Comparison of ENCODE assay signal across 1 cellular context in the genomic region with DNA sequence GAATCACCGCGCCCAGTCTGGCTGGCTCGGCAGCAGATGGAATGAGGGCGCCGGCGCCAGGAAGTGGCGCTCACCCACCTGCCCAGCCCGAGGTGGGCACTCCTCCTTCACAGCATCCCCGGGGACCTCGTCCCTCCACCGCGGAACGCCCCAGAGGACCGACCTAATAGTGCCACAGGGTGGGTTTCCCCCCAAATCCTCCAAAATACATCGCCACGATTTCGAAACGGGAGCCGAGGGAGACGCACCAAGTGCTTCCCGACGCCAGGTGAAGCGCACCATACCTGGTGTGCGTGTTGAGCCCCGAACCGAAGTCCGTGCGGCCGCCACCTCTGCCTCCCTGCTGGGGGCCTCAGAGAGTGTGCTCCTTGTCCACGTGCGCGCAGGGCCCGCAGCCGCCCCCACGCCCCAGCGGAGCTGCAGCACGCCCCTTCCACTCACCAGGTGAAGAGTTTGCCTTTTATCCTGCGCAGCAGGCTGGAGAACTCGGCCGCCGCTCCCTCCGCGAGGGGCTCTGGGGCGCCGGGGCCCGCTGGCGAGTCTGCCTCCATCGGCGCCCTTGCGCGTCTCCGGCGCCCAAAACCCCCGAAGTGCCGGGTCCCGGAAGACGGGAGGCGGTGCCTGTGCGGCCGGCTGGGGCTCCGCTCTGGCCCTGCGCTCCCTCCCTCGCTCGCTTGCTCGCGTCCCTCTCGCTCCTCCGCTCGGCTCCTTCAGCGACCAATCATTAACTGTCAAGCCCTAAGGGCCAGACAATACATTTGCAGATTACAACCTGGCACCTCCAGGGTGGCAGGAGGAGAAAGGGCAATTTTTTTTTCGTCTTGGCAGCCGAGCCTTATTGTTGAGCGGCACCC.
A peak's percentile ranks its signal among the peaks of the same experiment; 100 is the strongest.
TF ChIP-seq lines count a peak whose summit lies in the region.

A gene with protein sequence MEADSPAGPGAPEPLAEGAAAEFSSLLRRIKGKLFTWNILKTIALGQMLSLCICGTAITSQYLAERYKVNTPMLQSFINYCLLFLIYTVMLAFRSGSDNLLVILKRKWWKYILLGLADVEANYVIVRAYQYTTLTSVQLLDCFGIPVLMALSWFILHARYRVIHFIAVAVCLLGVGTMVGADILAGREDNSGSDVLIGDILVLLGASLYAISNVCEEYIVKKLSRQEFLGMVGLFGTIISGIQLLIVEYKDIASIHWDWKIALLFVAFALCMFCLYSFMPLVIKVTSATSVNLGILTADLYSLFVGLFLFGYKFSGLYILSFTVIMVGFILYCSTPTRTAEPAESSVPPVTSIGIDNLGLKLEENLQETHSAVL (minus strand): TSS at position 571 of the 854 bp plus-strand sequence. CDS start 20 bp downstream, at position 551.

TF ChIP-seq in GM12878, 131 proteins besides CTCF, POLR2A, EP300 and RAD21 (continued from another document and continues in another):
- TF ChIP-seq, protein P1, sequence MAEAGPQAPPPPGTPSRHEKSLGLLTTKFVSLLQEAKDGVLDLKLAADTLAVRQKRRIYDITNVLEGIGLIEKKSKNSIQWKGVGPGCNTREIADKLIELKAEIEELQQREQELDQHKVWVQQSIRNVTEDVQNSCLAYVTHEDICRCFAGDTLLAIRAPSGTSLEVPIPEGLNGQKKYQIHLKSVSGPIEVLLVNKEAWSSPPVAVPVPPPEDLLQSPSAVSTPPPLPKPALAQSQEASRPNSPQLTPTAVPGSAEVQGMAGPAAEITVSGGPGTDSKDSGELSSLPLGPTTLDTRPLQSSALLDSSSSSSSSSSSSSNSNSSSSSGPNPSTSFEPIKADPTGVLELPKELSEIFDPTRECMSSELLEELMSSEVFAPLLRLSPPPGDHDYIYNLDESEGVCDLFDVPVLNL (IDR thresholded peaks at IDR 0.05; ENCODE audit: low read depth, low read length): no peak
- TF ChIP-seq ZNF274 (IDR thresholded peaks at IDR 0.05; ENCODE audit: insufficient read depth, insufficient read length) (no peak), GATAD2B (conservative IDR thresholded peaks at IDR 0.05; ENCODE audit: low read depth) (peak; percentile 83), ZNF24 (IDR thresholded peaks at IDR 0.05) (no peak), ZNF384 (IDR thresholded peaks at IDR 0.05; ENCODE audit: borderline replicate concordance, low read depth, low read length) (no peak), SMARCA5 (IDR thresholded peaks at IDR 0.05) (peak; percentile 55), ZNF622 (IDR thresholded peaks at IDR 0.05) (no peak), LARP7 (IDR thresholded peaks at IDR 0.05) (peak; percentile 92), RBBP5 (conservative IDR thresholded peaks at IDR 0.05) (0 out of 2 replicates have a peak, but pooled peaks have one; percentile 10), STAT3 (IDR thresholded peaks at IDR 0.05; ENCODE audit: low read depth, low read length) (no peak), TBL1XR1 (IDR thresholded peaks at IDR 0.05; ENCODE audit: low read depth, low read length) (no peak), STAT1 (conservative IDR thresholded peaks at IDR 0.05) (0 out of 2 replicates have a peak, but pooled peaks have one; percentile 37), ZNF207 (IDR thresholded peaks at IDR 0.05; ENCODE audit: borderline replicate concordance) (peak; percentile 19; the same call in 1 of the 2 replicates), HDGF (IDR thresholded peaks at IDR 0.05) (no peak; the same call in 1 of the 2 replicates), RAD51 (IDR thresholded peaks at IDR 0.05) (no peak), NBN (IDR thresholded peaks at IDR 0.05) (no peak), SUPT20H (IDR thresholded peaks at IDR 0.05; ENCODE audit: borderline replicate concordance, control insufficient read depth, low read depth, low read length) (no peak), TCF3 (IDR thresholded peaks at IDR 0.05; ENCODE audit: borderline replicate concordance, insufficient read depth, low read depth, low read length) (0 out of 2 replicates have a peak, but pooled peaks have one; percentile 52), CHD4 (IDR thresholded peaks at IDR 0.05) (no peak), NRF1 (conservative IDR thresholded peaks at IDR 0.05; ENCODE audit: low read depth, low read length) (no peak), EED (IDR thresholded peaks at IDR 0.05; ENCODE audit: low read depth) (peak; percentile 16; the same call in 1 of the 2 replicates), IKZF2 (IDR thresholded peaks at IDR 0.05) (no peak; a peak in 1 of 4 replicates), MEF2B (IDR thresholded peaks at IDR 0.05; ENCODE audit: partially characterized antibody, poor library complexity, severe bottlenecking) (peak; percentile 57), ESRRA (IDR thresholded peaks at IDR 0.05; ENCODE audit: low read length) (no peak), ASH2L (IDR thresholded peaks at IDR 0.05; ENCODE audit: borderline replicate concordance, low read depth) (peak; percentile 72; the same call in 1 of the 2 replicates)
- TF ChIP-seq, protein P2, sequence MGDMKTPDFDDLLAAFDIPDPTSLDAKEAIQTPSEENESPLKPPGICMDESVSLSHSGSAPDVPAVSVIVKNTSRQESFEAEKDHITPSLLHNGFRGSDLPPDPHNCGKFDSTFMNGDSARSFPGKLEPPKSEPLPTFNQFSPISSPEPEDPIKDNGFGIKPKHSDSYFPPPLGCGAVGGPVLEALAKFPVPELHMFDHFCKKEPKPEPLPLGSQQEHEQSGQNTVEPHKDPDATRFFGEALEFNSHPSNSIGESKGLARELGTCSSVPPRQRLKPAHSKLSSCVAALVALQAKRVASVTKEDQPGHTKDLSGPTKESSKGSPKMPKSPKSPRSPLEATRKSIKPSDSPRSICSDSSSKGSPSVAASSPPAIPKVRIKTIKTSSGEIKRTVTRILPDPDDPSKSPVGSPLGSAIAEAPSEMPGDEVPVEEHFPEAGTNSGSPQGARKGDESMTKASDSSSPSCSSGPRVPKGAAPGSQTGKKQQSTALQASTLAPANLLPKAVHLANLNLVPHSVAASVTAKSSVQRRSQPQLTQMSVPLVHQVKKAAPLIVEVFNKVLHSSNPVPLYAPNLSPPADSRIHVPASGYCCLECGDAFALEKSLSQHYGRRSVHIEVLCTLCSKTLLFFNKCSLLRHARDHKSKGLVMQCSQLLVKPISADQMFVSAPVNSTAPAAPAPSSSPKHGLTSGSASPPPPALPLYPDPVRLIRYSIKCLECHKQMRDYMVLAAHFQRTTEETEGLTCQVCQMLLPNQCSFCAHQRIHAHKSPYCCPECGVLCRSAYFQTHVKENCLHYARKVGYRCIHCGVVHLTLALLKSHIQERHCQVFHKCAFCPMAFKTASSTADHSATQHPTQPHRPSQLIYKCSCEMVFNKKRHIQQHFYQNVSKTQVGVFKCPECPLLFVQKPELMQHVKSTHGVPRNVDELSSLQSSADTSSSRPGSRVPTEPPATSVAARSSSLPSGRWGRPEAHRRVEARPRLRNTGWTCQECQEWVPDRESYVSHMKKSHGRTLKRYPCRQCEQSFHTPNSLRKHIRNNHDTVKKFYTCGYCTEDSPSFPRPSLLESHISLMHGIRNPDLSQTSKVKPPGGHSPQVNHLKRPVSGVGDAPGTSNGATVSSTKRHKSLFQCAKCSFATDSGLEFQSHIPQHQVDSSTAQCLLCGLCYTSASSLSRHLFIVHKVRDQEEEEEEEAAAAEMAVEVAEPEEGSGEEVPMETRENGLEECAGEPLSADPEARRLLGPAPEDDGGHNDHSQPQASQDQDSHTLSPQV (IDR thresholded peaks at IDR 0.05): no peak
- TF ChIP-seq, protein P3, sequence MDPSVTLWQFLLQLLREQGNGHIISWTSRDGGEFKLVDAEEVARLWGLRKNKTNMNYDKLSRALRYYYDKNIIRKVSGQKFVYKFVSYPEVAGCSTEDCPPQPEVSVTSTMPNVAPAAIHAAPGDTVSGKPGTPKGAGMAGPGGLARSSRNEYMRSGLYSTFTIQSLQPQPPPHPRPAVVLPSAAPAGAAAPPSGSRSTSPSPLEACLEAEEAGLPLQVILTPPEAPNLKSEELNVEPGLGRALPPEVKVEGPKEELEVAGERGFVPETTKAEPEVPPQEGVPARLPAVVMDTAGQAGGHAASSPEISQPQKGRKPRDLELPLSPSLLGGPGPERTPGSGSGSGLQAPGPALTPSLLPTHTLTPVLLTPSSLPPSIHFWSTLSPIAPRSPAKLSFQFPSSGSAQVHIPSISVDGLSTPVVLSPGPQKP (IDR thresholded peaks at IDR 0.05; ENCODE audit: low read depth, low read length): no peak; the same call in 1 of the 2 replicates
- TF ChIP-seq, protein P4, sequence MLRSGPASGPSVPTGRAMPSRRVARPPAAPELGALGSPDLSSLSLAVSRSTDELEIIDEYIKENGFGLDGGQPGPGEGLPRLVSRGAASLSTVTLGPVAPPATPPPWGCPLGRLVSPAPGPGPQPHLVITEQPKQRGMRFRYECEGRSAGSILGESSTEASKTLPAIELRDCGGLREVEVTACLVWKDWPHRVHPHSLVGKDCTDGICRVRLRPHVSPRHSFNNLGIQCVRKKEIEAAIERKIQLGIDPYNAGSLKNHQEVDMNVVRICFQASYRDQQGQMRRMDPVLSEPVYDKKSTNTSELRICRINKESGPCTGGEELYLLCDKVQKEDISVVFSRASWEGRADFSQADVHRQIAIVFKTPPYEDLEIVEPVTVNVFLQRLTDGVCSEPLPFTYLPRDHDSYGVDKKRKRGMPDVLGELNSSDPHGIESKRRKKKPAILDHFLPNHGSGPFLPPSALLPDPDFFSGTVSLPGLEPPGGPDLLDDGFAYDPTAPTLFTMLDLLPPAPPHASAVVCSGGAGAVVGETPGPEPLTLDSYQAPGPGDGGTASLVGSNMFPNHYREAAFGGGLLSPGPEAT (IDR thresholded peaks at IDR 0.05; ENCODE audit: low read depth): peak; percentile 25; the same call in 1 of the 2 replicates
- TF ChIP-seq, protein P5, sequence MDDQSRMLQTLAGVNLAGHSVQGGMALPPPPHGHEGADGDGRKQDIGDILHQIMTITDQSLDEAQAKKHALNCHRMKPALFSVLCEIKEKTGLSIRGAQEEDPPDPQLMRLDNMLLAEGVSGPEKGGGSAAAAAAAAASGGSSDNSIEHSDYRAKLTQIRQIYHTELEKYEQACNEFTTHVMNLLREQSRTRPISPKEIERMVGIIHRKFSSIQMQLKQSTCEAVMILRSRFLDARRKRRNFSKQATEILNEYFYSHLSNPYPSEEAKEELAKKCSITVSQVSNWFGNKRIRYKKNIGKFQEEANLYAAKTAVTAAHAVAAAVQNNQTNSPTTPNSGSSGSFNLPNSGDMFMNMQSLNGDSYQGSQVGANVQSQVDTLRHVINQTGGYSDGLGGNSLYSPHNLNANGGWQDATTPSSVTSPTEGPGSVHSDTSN (IDR thresholded peaks at IDR 0.05; ENCODE audit: insufficient replicate concordance, low read depth, low read length): peak; percentile 42
- TF ChIP-seq, protein P6, sequence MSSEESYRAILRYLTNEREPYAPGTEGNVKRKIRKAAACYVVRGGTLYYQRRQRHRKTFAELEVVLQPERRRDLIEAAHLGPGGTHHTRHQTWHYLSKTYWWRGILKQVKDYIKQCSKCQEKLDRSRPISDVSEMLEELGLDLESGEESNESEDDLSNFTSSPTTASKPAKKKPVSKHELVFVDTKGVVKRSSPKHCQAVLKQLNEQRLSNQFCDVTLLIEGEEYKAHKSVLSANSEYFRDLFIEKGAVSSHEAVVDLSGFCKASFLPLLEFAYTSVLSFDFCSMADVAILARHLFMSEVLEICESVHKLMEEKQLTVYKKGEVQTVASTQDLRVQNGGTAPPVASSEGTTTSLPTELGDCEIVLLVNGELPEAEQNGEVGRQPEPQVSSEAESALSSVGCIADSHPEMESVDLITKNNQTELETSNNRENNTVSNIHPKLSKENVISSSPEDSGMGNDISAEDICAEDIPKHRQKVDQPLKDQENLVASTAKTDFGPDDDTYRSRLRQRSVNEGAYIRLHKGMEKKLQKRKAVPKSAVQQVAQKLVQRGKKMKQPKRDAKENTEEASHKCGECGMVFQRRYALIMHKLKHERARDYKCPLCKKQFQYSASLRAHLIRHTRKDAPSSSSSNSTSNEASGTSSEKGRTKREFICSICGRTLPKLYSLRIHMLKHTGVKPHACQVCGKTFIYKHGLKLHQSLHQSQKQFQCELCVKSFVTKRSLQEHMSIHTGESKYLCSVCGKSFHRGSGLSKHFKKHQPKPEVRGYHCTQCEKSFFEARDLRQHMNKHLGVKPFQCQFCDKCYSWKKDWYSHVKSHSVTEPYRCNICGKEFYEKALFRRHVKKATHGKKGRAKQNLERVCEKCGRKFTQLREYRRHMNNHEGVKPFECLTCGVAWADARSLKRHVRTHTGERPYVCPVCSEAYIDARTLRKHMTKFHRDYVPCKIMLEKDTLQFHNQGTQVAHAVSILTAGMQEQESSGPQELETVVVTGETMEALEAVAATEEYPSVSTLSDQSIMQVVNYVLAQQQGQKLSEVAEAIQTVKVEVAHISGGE (CRISPR knock-in tag; IDR thresholded peaks at IDR 0.05): no peak
- TF ChIP-seq, protein P7, sequence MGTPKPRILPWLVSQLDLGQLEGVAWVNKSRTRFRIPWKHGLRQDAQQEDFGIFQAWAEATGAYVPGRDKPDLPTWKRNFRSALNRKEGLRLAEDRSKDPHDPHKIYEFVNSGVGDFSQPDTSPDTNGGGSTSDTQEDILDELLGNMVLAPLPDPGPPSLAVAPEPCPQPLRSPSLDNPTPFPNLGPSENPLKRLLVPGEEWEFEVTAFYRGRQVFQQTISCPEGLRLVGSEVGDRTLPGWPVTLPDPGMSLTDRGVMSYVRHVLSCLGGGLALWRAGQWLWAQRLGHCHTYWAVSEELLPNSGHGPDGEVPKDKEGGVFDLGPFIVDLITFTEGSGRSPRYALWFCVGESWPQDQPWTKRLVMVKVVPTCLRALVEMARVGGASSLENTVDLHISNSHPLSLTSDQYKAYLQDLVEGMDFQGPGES (IDR thresholded peaks at IDR 0.05): no peak
- TF ChIP-seq, protein P8, sequence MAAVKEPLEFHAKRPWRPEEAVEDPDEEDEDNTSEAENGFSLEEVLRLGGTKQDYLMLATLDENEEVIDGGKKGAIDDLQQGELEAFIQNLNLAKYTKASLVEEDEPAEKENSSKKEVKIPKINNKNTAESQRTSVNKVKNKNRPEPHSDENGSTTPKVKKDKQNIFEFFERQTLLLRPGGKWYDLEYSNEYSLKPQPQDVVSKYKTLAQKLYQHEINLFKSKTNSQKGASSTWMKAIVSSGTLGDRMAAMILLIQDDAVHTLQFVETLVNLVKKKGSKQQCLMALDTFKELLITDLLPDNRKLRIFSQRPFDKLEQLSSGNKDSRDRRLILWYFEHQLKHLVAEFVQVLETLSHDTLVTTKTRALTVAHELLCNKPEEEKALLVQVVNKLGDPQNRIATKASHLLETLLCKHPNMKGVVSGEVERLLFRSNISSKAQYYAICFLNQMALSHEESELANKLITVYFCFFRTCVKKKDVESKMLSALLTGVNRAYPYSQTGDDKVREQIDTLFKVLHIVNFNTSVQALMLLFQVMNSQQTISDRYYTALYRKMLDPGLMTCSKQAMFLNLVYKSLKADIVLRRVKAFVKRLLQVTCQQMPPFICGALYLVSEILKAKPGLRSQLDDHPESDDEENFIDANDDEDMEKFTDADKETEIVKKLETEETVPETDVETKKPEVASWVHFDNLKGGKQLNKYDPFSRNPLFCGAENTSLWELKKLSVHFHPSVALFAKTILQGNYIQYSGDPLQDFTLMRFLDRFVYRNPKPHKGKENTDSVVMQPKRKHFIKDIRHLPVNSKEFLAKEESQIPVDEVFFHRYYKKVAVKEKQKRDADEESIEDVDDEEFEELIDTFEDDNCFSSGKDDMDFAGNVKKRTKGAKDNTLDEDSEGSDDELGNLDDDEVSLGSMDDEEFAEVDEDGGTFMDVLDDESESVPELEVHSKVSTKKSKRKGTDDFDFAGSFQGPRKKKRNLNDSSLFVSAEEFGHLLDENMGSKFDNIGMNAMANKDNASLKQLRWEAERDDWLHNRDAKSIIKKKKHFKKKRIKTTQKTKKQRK (IDR thresholded peaks at IDR 0.05; ENCODE audit: low read depth, low read length): no peak
